In genomic region chr6:44127186-44128019, GRCh38 we compare ENCODE assay signal across 1 cellular context.
TF ChIP-seq lines count a peak whose summit lies in the region.

MRPL14 (minus strand) TSS chr6:44127452; CDS start chr6:44116611, 10,841 bp downstream.
TMEM63B (plus strand) TSS chr6:44127554; CDS start chr6:44134585, 7,031 bp downstream.

TF ChIP-seq in HEK293, 187 proteins besides CTCF, POLR2A, EP300 and RAD21 (continued from another document and continues in another):
- TF ChIP-seq ZBTB49 (tag by site-specific recombination; IDR thresholded peaks at IDR 0.05; ENCODE audit: low read depth) (no peak), ZNF114 (tag by site-specific recombination; IDR thresholded peaks at IDR 0.05) (no peak), ZNF18 (tag by site-specific recombination; IDR thresholded peaks at IDR 0.05) (no peak), ZNF692 (tag by site-specific recombination; IDR thresholded peaks at IDR 0.05) (peak; percentile 99), ZNF157 (tag by site-specific recombination; IDR thresholded peaks at IDR 0.05) (no peak), IKZF3 (tag by site-specific recombination; IDR thresholded peaks at IDR 0.05) (peak; percentile 30; the same call in 1 of the 2 replicates), ZNF398 (tag by site-specific recombination; IDR thresholded peaks at IDR 0.05) (peak; percentile 80), YY2 (tag by site-specific recombination; IDR thresholded peaks at IDR 0.05) (no peak), GLIS2 (tag by site-specific recombination; IDR thresholded peaks at IDR 0.05) (peak; percentile 77), ZNF580 (tag by site-specific recombination; IDR thresholded peaks at IDR 0.05) (no peak), ZSCAN4 (tag by site-specific recombination; IDR thresholded peaks at IDR 0.05) (no peak), ZNF280D (tag by site-specific recombination; IDR thresholded peaks at IDR 0.05) (no peak), ZBTB26 (tag by site-specific recombination; optimal IDR thresholded peaks at IDR 0.05) (peak; percentile 89), ZNF416 (tag by site-specific recombination; IDR thresholded peaks at IDR 0.05) (no peak), KLF8 (tag by site-specific recombination; IDR thresholded peaks at IDR 0.05) (no peak), ZNF239 (tag by site-specific recombination; IDR thresholded peaks at IDR 0.05) (no peak), MYNN (tag by site-specific recombination; IDR thresholded peaks at IDR 0.05; ENCODE audit: borderline replicate concordance) (0 out of 2 replicates have a peak, but pooled peaks have one; percentile 14), ZNF404 (tag by site-specific recombination; IDR thresholded peaks at IDR 0.05) (no peak), ZNF48 (tag by site-specific recombination; IDR thresholded peaks at IDR 0.05) (no peak), PRDM10 (tag by site-specific recombination; IDR thresholded peaks at IDR 0.05) (no peak), MZF1 (tag by site-specific recombination; IDR thresholded peaks at IDR 0.05; ENCODE audit: borderline replicate concordance) (no peak), ZBTB20 (tag by site-specific recombination; IDR thresholded peaks at IDR 0.05) (no peak), ZNF26 (tag by site-specific recombination; IDR thresholded peaks at IDR 0.05) (no peak), ZNF596 (tag by site-specific recombination; IDR thresholded peaks at IDR 0.05) (no peak), SCRT2 (tag by site-specific recombination; IDR thresholded peaks at IDR 0.05) (no peak), ZNF362 (tag by site-specific recombination; IDR thresholded peaks at IDR 0.05) (no peak), ZNF221 (tag by site-specific recombination; IDR thresholded peaks at IDR 0.05; ENCODE audit: borderline replicate concordance) (no peak), SCRT1 (tag by site-specific recombination; IDR thresholded peaks at IDR 0.05; ENCODE audit: borderline replicate concordance) (no peak), ZBTB7A (tag by site-specific recombination; IDR thresholded peaks at IDR 0.05; ENCODE audit: low read depth) (0 out of 2 replicates have a peak, but pooled peaks have one; percentile 24), REPIN1 (tag by site-specific recombination; IDR thresholded peaks at IDR 0.05; ENCODE audit: low read depth) (no peak), ZNF664 (tag by site-specific recombination; IDR thresholded peaks at IDR 0.05) (no peak), ZFP37 (tag by site-specific recombination; IDR thresholded peaks at IDR 0.05) (no peak), ZNF701 (tag by site-specific recombination; IDR thresholded peaks at IDR 0.05) (no peak), KLF1 (tag by site-specific recombination; IDR thresholded peaks at IDR 0.05) (0 out of 2 replicates have a peak, but pooled peaks have one; percentile 9)
